In genomic region chr10:88687853-88688467, GRCh38 we compare ENCODE assay signal across 7 cellular contexts. TPM values are rescaled to one million over a fixed set of nuclear protein-coding genes. Genes with fewer than 3 reads are reported as not detected.
DNase-seq lines count a peak whose midpoint lies in the region; ATAC-seq and TF ChIP-seq lines count a peak whose summit lies in the region.

No MANE protein-coding gene starts in this region.

- CTCF ChIA-PET in mammary epithelial cell (lab: Charles Lee; ENCODE audit: low non-redundant PET), result no interaction called here

- in situ Hi-C loops in mammary epithelial cell (cut with MboI; ENCODE audit: low sequenced_read_pairs in 2 of 2), result loop anchor here in 1 of 2 donors (10.0 kb wide), 1 partner anchor 127 kb away; no protein-coding TSS in a partner anchor

- H3K4me1 ChIP-seq in mammary epithelial cell (ENCODE audit: insufficient read depth, low read length), result peaks cover 4% of the 10 kb centered on the region

- H2AFZ ChIP-seq in mammary epithelial cell (ENCODE audit: low read depth, low read length), result no peak overlapping the region

- H3K9ac ChIP-seq in mammary epithelial cell (ENCODE audit: insufficient read depth, low read length), result no peak overlapping the region

- no peaks in the 10 kb centered on the region for H4K20me1 ChIP-seq in mammary epithelial cell (ENCODE audit: insufficient read depth, low read length)

- H3K79me2 ChIP-seq in mammary epithelial cell (ENCODE audit: insufficient read depth, low read length), result no peaks in the 10 kb centered on the region

- intact Hi-C loops in mammary epithelial cell (cut with micrococcal nuclease) (loop anchor here (1.0 to 2.0 kb wide), 6 partner anchors 57 to 299 kb away; no protein-coding TSS in a partner anchor), posterior cingulate gyrus (cut with DNase I) (no loop called here)

- H3K4me3 ChIP-seq in mammary epithelial cell (replicated peaks in 1 of 3; ENCODE audit: insufficient read depth in 1 of 3, low read depth in 2 of 3, low read length in 3 of 3), result no peak overlapping the region

- H3K27ac ChIP-seq in mammary epithelial cell (ENCODE audit: insufficient read depth, low read depth, low read length), result no peak overlapping the region

- H3K9me3 ChIP-seq in mammary epithelial cell (replicated peaks; ENCODE audit: insufficient read depth, low read length), result no peaks in the 10 kb centered on the region

- H3K27me3 ChIP-seq in mammary epithelial cell (ENCODE audit: insufficient read depth, low read length), result no peaks in the 10 kb centered on the region

- H3K36me3 ChIP-seq in mammary epithelial cell (ENCODE audit: insufficient read depth, low read length), result no peaks in the 10 kb centered on the region

- H3K4me2 ChIP-seq in mammary epithelial cell (ENCODE audit: insufficient read depth, low read depth, low read length), result no peak overlapping the region

- peak; percentile 3 for DNase-seq in NCI-H2081 treated with DMSO at 0.1 percent for 48 hours (lab: John Stamatoyannopoulos, UW)
- DNase-seq in mammary epithelial cell, result no peak
- DNase-seq in lung microvascular endothelial cell (ENCODE audit: low read depth in 2 of 2), result peak; percentile 30 to 35
- DNase-seq in posterior cingulate gyrus, result no peak

- dilution Hi-C loops in mammary epithelial cell (cut with HindIII; ENCODE audit: low sequenced_read_pairs), result no loop called here

- TF ChIP-seq CTCF in GM12873 (IDR thresholded peaks at IDR 0.05; ENCODE audit: insufficient read depth, low read depth, low read length, missing control alignments) (peak; percentile 71), mammary epithelial cell (conservative IDR thresholded peaks at IDR 0.05 in 1 of 2, IDR thresholded peaks at IDR 0.05 in 1 of 2; ENCODE audit: extremely low read depth in 1 of 2, insufficient read depth in 1 of 2, low read depth in 1 of 2, low read length in 2 of 2) (peak; percentile 79 to 82)

- BruUV-seq in mammary epithelial cell (replicated peaks; lab: Mats Ljungman, UMichigan), result no TSS peak

- no peak for ATAC-seq in HG03280 (IDR thresholded peaks at IDR 0.05; ENCODE audit: unreplicated experiment)
- ATAC-seq in HG02623 (IDR thresholded peaks at IDR 0.05; ENCODE audit: unreplicated experiment), result no peak

RNA-seq across cellular contexts. Expression of gene LIPK, which starts 18.1 kb away (rescaled TPM):
- not detected for total RNA-seq in mammary epithelial cell
- 0.31 TPM for polyA plus RNA-seq in mammary epithelial cell
- polyA minus RNA-seq in mammary epithelial cell, result not detected
- total RNA-seq in lung microvascular endothelial cell, result not detected in 2 replicates

RNA-seq across cellular contexts. Expression of gene LIPF, which starts 23.7 kb away (rescaled TPM):
- total RNA-seq in mammary epithelial cell (not detected), lung microvascular endothelial cell (not detected in 2 replicates)
- not detected for polyA plus RNA-seq in mammary epithelial cell
- polyA minus RNA-seq in mammary epithelial cell, result not detected

Comparison
In these comparisons a context has a peak if more than half of its experiments do, and no peak if none do; other contexts are left out.
1. DNase-seq: peak in NCI-H2081 treated with DMSO at 0.1 percent for 48 hours (single experiment) and lung microvascular endothelial cell (2 of 2); none in mammary epithelial cell (single experiment) and posterior cingulate gyrus (0 of 10).